In genomic region chr15:56917652-56918045, GRCh38 we compare ENCODE assay signal across 8 cellular contexts. TPM values are rescaled to one million over a fixed set of nuclear protein-coding genes. Genes with fewer than 3 reads are reported as not detected.
DNase-seq lines count a peak whose midpoint lies in the region; ATAC-seq and TF ChIP-seq lines count a peak whose summit lies in the region.

No MANE protein-coding gene starts in this region.

- in situ Hi-C loops in astrocyte of the cerebellum (cut with HindIII; ENCODE audit: low sequenced_read_pairs) = no loop called here

- peaks cover 0 to 2% (median 0%) of the 10 kb centered on the region in 7 donors for H3K9me3 Mint-ChIP-seq in CD14-positive monocyte
- no peaks in the 10 kb centered on the region for H3K9me3 Mint-ChIP-seq in immature natural killer cell
- H3K9me3 Mint-ChIP-seq in stimulated activated effector memory CD8-positive, alpha-beta T cell treated with anti-CD3 and anti-CD28 coated beads, Interleukin-12 subunit alpha, Interleukin-12 subunit beta, amount 100 ng/mL, for 72 hours = no peaks in the 10 kb centered on the region

- intact Hi-C loops in CD14-positive monocyte (cut with micrococcal nuclease) = loop anchor here (1.0 to 5.0 kb wide), 3 partner anchors 30 to 40 kb away; no protein-coding TSS in a partner anchor

- H3K4me3 Mint-ChIP-seq in CD14-positive monocyte (peak overlapping the region; percentile 88 to 90), immature natural killer cell (peak overlapping the region; percentile 82 to 89 (median 87))
- peak overlapping the region; percentile 80 for H3K4me3 Mint-ChIP-seq in stimulated activated effector memory CD8-positive, alpha-beta T cell treated with anti-CD3 and anti-CD28 coated beads, Interleukin-12 subunit alpha, Interleukin-12 subunit beta, amount 100 ng/mL, for 72 hours

- TF ChIP-seq CTCF in CD14-positive monocyte (IDR thresholded peaks at IDR 0.05) (no peak), astrocyte of the cerebellum (IDR thresholded peaks at IDR 0.05; ENCODE audit: low read depth, low read length, missing control alignments) (no peak)

- peak overlapping the region; percentile 81 for H3K4me3 ChIP-seq in astrocyte of the cerebellum (ENCODE audit: low read depth, low read length)

- peak overlapping the region; percentile 78 to 91 (median 89) for H3K27ac Mint-ChIP-seq in CD14-positive monocyte
- H3K27ac Mint-ChIP-seq in immature natural killer cell = peak overlapping the region; percentile 76 to 91 (median 88)
- H3K27ac Mint-ChIP-seq in stimulated activated effector memory CD8-positive, alpha-beta T cell treated with anti-CD3 and anti-CD28 coated beads, Interleukin-12 subunit alpha, Interleukin-12 subunit beta, amount 100 ng/mL, for 72 hours = peak overlapping the region; percentile 89

- DNase-seq in CD14-positive monocyte (ENCODE audit: low spot score) (no peak), astrocyte of the cerebellum (ENCODE audit: low read depth) (no peak), immature natural killer cell (peak in 1 of 3 donors; percentile 20), NCI-H1417 treated with DMSO at 0.1 percent for 48 hours (lab: John Stamatoyannopoulos, UW) (no peak)
- DNase-seq in stimulated activated effector memory CD8-positive, alpha-beta T cell treated with anti-CD3 and anti-CD28 coated beads, Interleukin-12 subunit alpha, Interleukin-12 subunit beta, amount 100 ng/mL, for 72 hours (ENCODE audit: low spot score in 2 of 2) = no peak
- no peak for DNase-seq in effector CD4-positive, alpha-beta T cell

- H3K36me3 Mint-ChIP-seq in CD14-positive monocyte (peaks cover 5 to 7% of the 10 kb centered on the region in 2 donors), immature natural killer cell (peaks cover 0 to 4% (median 0%) of the 10 kb centered on the region in 3 donors)
- H3K36me3 Mint-ChIP-seq in stimulated activated effector memory CD8-positive, alpha-beta T cell treated with anti-CD3 and anti-CD28 coated beads, Interleukin-12 subunit alpha, Interleukin-12 subunit beta, amount 100 ng/mL, for 72 hours = peaks cover 23% of the 10 kb centered on the region

- H3K27me3 Mint-ChIP-seq in CD14-positive monocyte (ENCODE audit: low read depth in 3 of 3) (no peaks in the 10 kb centered on the region), immature natural killer cell (ENCODE audit: low read depth in 3 of 3) (peaks cover 0 to 20% (median 17%) of the 10 kb centered on the region in 3 donors)

- ATAC-seq in HG03066 (IDR thresholded peaks at IDR 0.05; ENCODE audit: low read depth, unreplicated experiment) = peak; percentile 1
- ATAC-seq in stimulated activated effector memory CD8-positive, alpha-beta T cell treated with anti-CD3 and anti-CD28 coated beads, Interleukin-12 subunit alpha, Interleukin-12 subunit beta, amount 100 ng/mL, for 72 hours = no peak
- ATAC-seq in GM21381 (IDR thresholded peaks at IDR 0.05; ENCODE audit: unreplicated experiment) = no peak

- H3K4me1 Mint-ChIP-seq in CD14-positive monocyte (peaks cover 33% of the 10 kb centered on the region), immature natural killer cell (peaks cover 35 to 46% of the 10 kb centered on the region in 2 donors)
- H3K4me1 Mint-ChIP-seq in stimulated activated effector memory CD8-positive, alpha-beta T cell treated with anti-CD3 and anti-CD28 coated beads, Interleukin-12 subunit alpha, Interleukin-12 subunit beta, amount 100 ng/mL, for 72 hours = peaks cover 26% of the 10 kb centered on the region

RNA-seq across cellular contexts. Expression of gene TCF12, which starts 0.8 kb away (rescaled TPM):
- polyA plus RNA-seq in CD14-positive monocyte (10 to 100 TPM; 27.6 to 52.5 TPM), immature natural killer cell (10 to 100 TPM; 34.7 to 79.4 (median 57.6) TPM)
